35 cellular contexts compared by ENCODE assay signal in the genomic region with DNA sequence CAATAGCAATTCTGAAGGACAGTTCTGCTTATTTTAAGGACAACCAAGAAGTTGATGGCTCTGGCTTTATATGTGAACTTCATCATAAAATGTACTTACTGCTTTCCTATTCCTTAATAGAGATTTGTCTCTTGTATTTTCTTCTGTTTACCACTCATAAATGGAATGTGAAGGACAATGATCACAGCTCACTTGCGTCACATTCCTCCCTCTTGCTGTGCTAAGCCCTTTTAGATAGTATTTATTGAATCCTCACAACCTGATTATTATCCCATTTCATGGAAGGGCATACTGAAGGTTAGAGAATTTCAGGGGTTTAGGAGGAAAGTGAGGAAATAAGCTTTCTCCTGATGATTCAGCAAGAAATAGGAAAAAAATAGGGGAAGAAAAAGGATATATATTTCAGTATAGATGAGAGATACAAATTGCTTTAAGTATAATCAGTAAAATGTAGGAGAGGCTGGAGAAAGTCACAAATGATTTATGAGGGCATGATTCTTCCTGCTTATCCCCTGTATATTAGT.
"Had no signal": no experiment of that assay in that cellular context is flagged by ENCODE, and none has a peak within 500 bp of the region (broad histone marks: within the 10 kb centered on the region; RNA-seq: fewer than 3 reads in every experiment).

No MANE protein-coding gene starts in this region.

- H3K4me1 ChIP-seq: ascending aorta had no signal

- FAIRE-seq: TTC549 had no signal

- H3K27me3 Mint-ChIP-seq: activated B cell treated with CpG ODN at 0.5 μM for 24 hours; activated CD4-positive, alpha-beta memory T cell treated with anti-CD3 and anti-CD28 coated beads for 36 hours; activated CD4-positive, alpha-beta T cell treated with anti-CD3 and anti-CD28 coated beads, Interleukin-2, amount 10 ng/mL, durations not matched to agents 24 days and 14 days; activated CD8-positive, alpha-beta T cell treated with anti-CD3 and anti-CD28 coated beads for 36 hours; activated naive CD4-positive, alpha-beta T cell treated with anti-CD3 and anti-CD28 coated beads, Interleukin-2, amount 10 ng/mL, durations not matched to agents 7 days and 5 days; activated naive CD4-positive, alpha-beta T cell treated with anti-CD3 and anti-CD28 coated beads, Interleukin-2, amount 50 U/mL, for 24 hours; activated naive CD8-positive, alpha-beta T cell; activated naive CD8-positive, alpha-beta T cell treated with anti-CD3 and anti-CD28 coated beads, Interleukin-2, amount 10 ng/mL, durations not matched to agents 7 days and 5 days; activated naive CD8-positive, alpha-beta T cell treated with anti-CD3 and anti-CD28 coated beads, Interleukin-2, amount 50 U/mL, for 24 hours; activated T-helper 17 cell treated with anti-CD3 and anti-CD28 coated beads, Interleukin-2, amount 50 U/mL, for 72 hours had no signal

- H3K36me3 Mint-ChIP-seq: activated CD4-positive, alpha-beta memory T cell treated with anti-CD3 and anti-CD28 coated beads for 36 hours; activated naive CD4-positive, alpha-beta T cell treated with anti-CD3 and anti-CD28 coated beads, Interleukin-2, amount 10 ng/mL, durations not matched to agents 7 days and 5 days had no signal

- H3K27ac Mint-ChIP-seq: activated B cell treated with CpG ODN at 0.5 μM for 24 hours; activated CD4-positive, alpha-beta memory T cell treated with anti-CD3 and anti-CD28 coated beads for 36 hours; activated CD4-positive, alpha-beta T cell treated with anti-CD3 and anti-CD28 coated beads, Interleukin-2, amount 10 ng/mL, durations not matched to agents 24 days and 14 days; activated CD8-positive, alpha-beta T cell treated with anti-CD3 and anti-CD28 coated beads for 36 hours; activated naive CD4-positive, alpha-beta T cell treated with anti-CD3 and anti-CD28 coated beads, Interleukin-2, amount 10 ng/mL, durations not matched to agents 7 days and 5 days; activated naive CD4-positive, alpha-beta T cell treated with anti-CD3 and anti-CD28 coated beads, Interleukin-2, amount 50 U/mL, for 24 hours; activated naive CD8-positive, alpha-beta T cell; activated naive CD8-positive, alpha-beta T cell treated with anti-CD3 and anti-CD28 coated beads, Interleukin-2, amount 10 ng/mL, durations not matched to agents 7 days and 5 days; activated naive CD8-positive, alpha-beta T cell treated with anti-CD3 and anti-CD28 coated beads, Interleukin-2, amount 50 U/mL, for 24 hours; activated T-cell treated with anti-CD3 and anti-CD28 coated beads, Interleukin-2, amount 50 U/mL, for 72 hours; activated T-helper 1 cell treated with anti-CD3 and anti-CD28 coated beads, Interleukin-12 subunit alpha, Interleukin-12 subunit beta, Interleukin-2, Interleukin-4 antibody, amounts not matched to agents 30 ng/mL and 10 ng/mL and 1 ng/mL, durations not matched to agents 14 hours and 24 hours and 36 hours; activated T-helper 17 cell treated with anti-CD3 and anti-CD28 coated beads, Interleukin-2, amount 50 U/mL, for 72 hours; brain; T-helper 1 cell treated with Interleukin-12 subunit alpha and Interleukin-12 subunit beta and Interleukin-4 antibody, amounts not matched to agents 30 μg/mL and 1 μg/mL, for 36 hours; T-helper 2 cell treated with Interferon-gamma antibody and Interleukin-4, amounts not matched to agents 5 μg/mL and 100 μg/mL, for 36 hours had no signal

- DNase-seq: activated B cell treated with CpG ODN at 0.5 μM for 24 hours; activated CD4-positive, alpha-beta memory T cell treated with anti-CD3 and anti-CD28 coated beads for 36 hours; activated CD4-positive, alpha-beta T cell treated with anti-CD3 and anti-CD28 coated beads for 4 hours; activated CD4-positive, alpha-beta T cell treated with anti-CD3 and anti-CD28 coated beads, Interleukin-2, amount 10 ng/mL, durations not matched to agents 24 days and 14 days; activated CD4-positive, alpha-beta T cell treated with anti-CD3 and anti-CD28 coated beads, Interleukin-2, amount 50 U/mL, for 1 hour; activated CD4-positive, alpha-beta T cell treated with anti-CD3 and anti-CD28 coated beads, Interleukin-2, amount 50 U/mL, for 4 hours; activated CD4-positive, CD25-positive, alpha-beta regulatory T cell treated with anti-CD3 and anti-CD28 coated beads, Interleukin-2, amount 50 U/mL, for 72 hours; activated CD8-positive, alpha-beta memory T cell treated with anti-CD3 and anti-CD28 coated beads, Interleukin-2, amount 50 U/mL, for 4 hours; activated CD8-positive, alpha-beta T cell treated with anti-CD3 and anti-CD28 coated beads for 36 hours; activated effector memory CD4-positive, alpha-beta T cell treated with anti-CD3 and anti-CD28 coated beads, Interleukin-2, amount 50 U/mL, for 16 hours; activated gamma-delta T cell treated with Interleukin-2 at 50 U/mL for 16 hours; activated naive CD4-positive, alpha-beta T cell; activated naive CD4-positive, alpha-beta T cell treated with anti-CD3 and anti-CD28 coated beads, Interleukin-2, amount 10 ng/mL, durations not matched to agents 7 days and 5 days; activated naive CD8-positive, alpha-beta T cell treated with anti-CD3 and anti-CD28 coated beads, Interleukin-2, amount 10 ng/mL, durations not matched to agents 7 days and 5 days; activated naive CD8-positive, alpha-beta T cell treated with anti-CD3 and anti-CD28 coated beads, Interleukin-2, amount 50 U/mL, for 24 hours; activated T-cell treated with anti-CD3 and anti-CD28 coated beads for 4 hours; activated T-cell treated with anti-CD3 and anti-CD28 coated beads, Interleukin-2, amount 50 U/mL, for 1 hour; activated T-cell treated with anti-CD3 and anti-CD28 coated beads, Interleukin-2, amount 50 U/mL, for 4 hours; activated T-cell treated with anti-CD3 and anti-CD28 coated beads, Interleukin-2, amount 50 U/mL, for 72 hours; amygdala; anterior cingulate cortex; central memory CD4-positive, alpha-beta T cell; T-helper 1 cell; T-helper 2 cell; T-helper 9 cell had no signal

- H3K4me3 Mint-ChIP-seq: activated B cell treated with CpG ODN at 0.5 μM for 24 hours; activated CD4-positive, alpha-beta memory T cell treated with anti-CD3 and anti-CD28 coated beads for 36 hours; activated CD4-positive, alpha-beta T cell treated with anti-CD3 and anti-CD28 coated beads, Interleukin-2, amount 10 ng/mL, durations not matched to agents 24 days and 14 days; activated CD8-positive, alpha-beta T cell treated with anti-CD3 and anti-CD28 coated beads for 36 hours; activated naive CD4-positive, alpha-beta T cell treated with anti-CD3 and anti-CD28 coated beads, Interleukin-2, amount 10 ng/mL, durations not matched to agents 7 days and 5 days; activated naive CD4-positive, alpha-beta T cell treated with anti-CD3 and anti-CD28 coated beads, Interleukin-2, amount 50 U/mL, for 24 hours; activated naive CD8-positive, alpha-beta T cell; activated naive CD8-positive, alpha-beta T cell treated with anti-CD3 and anti-CD28 coated beads, Interleukin-2, amount 10 ng/mL, durations not matched to agents 7 days and 5 days; activated naive CD8-positive, alpha-beta T cell treated with anti-CD3 and anti-CD28 coated beads, Interleukin-2, amount 50 U/mL, for 24 hours; activated T-cell treated with anti-CD3 and anti-CD28 coated beads, Interleukin-2, amount 50 U/mL, for 4 hours; activated T-cell treated with anti-CD3 and anti-CD28 coated beads, Interleukin-2, amount 50 U/mL, for 72 hours; activated T-helper 1 cell treated with anti-CD3 and anti-CD28 coated beads, Interleukin-12 subunit alpha, Interleukin-12 subunit beta, Interleukin-2, Interleukin-4 antibody, amounts not matched to agents 30 ng/mL and 10 ng/mL and 1 ng/mL, durations not matched to agents 14 hours and 24 hours and 36 hours; activated T-helper 17 cell treated with anti-CD3 and anti-CD28 coated beads, Interleukin-2, amount 50 U/mL, for 72 hours; brain; T-helper 1 cell treated with Interleukin-12 subunit alpha and Interleukin-12 subunit beta and Interleukin-4 antibody, amounts not matched to agents 30 μg/mL and 1 μg/mL, for 36 hours; T-helper 2 cell treated with Interferon-gamma antibody and Interleukin-4, amounts not matched to agents 5 μg/mL and 100 μg/mL, for 36 hours had no signal

- H3K27me3 ChIP-seq: ascending aorta had no signal

- ATAC-seq: activated CD8-positive, alpha-beta T cell treated with anti-CD3 and anti-CD28 coated beads for 36 hours; activated naive CD8-positive, alpha-beta T cell treated with anti-CD3 and anti-CD28 coated beads, Interleukin-2, amount 50 U/mL, for 24 hours; activated T-cell treated with anti-CD3 and anti-CD28 coated beads, Interleukin-2, amount 50 U/mL, for 4 hours; activated T-cell treated with anti-CD3 and anti-CD28 coated beads, Interleukin-2, amount 50 U/mL, for 72 hours; activated T-helper 17 cell treated with anti-CD3 and anti-CD28 coated beads, Interleukin-2, amount 50 U/mL, for 72 hours had no signal

- H3K27ac ChIP-seq: ascending aorta, VCaP had no signal

- H3K9me3 Mint-ChIP-seq: activated B cell treated with CpG ODN at 0.5 μM for 24 hours; activated CD4-positive, alpha-beta memory T cell treated with anti-CD3 and anti-CD28 coated beads for 36 hours; activated CD4-positive, alpha-beta T cell treated with anti-CD3 and anti-CD28 coated beads, Interleukin-2, amount 10 ng/mL, durations not matched to agents 24 days and 14 days; activated CD8-positive, alpha-beta T cell treated with anti-CD3 and anti-CD28 coated beads for 36 hours; activated naive CD4-positive, alpha-beta T cell treated with anti-CD3 and anti-CD28 coated beads, Interleukin-2, amount 10 ng/mL, durations not matched to agents 7 days and 5 days; activated naive CD8-positive, alpha-beta T cell treated with anti-CD3 and anti-CD28 coated beads, Interleukin-2, amount 50 U/mL, for 24 hours; activated T-helper 1 cell treated with anti-CD3 and anti-CD28 coated beads, Interleukin-12 subunit alpha, Interleukin-12 subunit beta, Interleukin-2, Interleukin-4 antibody, amounts not matched to agents 30 ng/mL and 10 ng/mL and 1 ng/mL, durations not matched to agents 14 hours and 24 hours and 36 hours; activated T-helper 17 cell treated with anti-CD3 and anti-CD28 coated beads, Interleukin-2, amount 50 U/mL, for 72 hours; brain; T-helper 1 cell treated with Interleukin-12 subunit alpha and Interleukin-12 subunit beta and Interleukin-4 antibody, amounts not matched to agents 30 μg/mL and 1 μg/mL, for 36 hours; T-helper 2 cell treated with Interferon-gamma antibody and Interleukin-4, amounts not matched to agents 5 μg/mL and 100 μg/mL, for 36 hours had no signal

- H3K4me1 Mint-ChIP-seq: activated B cell treated with CpG ODN at 0.5 μM for 24 hours; activated CD4-positive, alpha-beta T cell treated with anti-CD3 and anti-CD28 coated beads, Interleukin-2, amount 10 ng/mL, durations not matched to agents 24 days and 14 days; activated naive CD4-positive, alpha-beta T cell treated with anti-CD3 and anti-CD28 coated beads, Interleukin-2, amount 10 ng/mL, durations not matched to agents 7 days and 5 days; activated naive CD4-positive, alpha-beta T cell treated with anti-CD3 and anti-CD28 coated beads, Interleukin-2, amount 50 U/mL, for 24 hours; activated naive CD8-positive, alpha-beta T cell treated with anti-CD3 and anti-CD28 coated beads, Interleukin-2, amount 10 ng/mL, durations not matched to agents 7 days and 5 days; activated T-helper 17 cell treated with anti-CD3 and anti-CD28 coated beads, Interleukin-2, amount 50 U/mL, for 72 hours had no signal

- H3K9me3 ChIP-seq: ascending aorta had no signal

- H3K4me3 ChIP-seq: ascending aorta had no signal

- H3K36me3 ChIP-seq: ascending aorta had no signal
